9 cellular contexts compared by ENCODE assay signal in genomic region chr14:24139272-24139934, GRCh38. TPM values are rescaled to one million over a fixed set of nuclear protein-coding genes. Genes with fewer than 3 reads are reported as not detected.
A peak's percentile ranks its signal among the peaks of the same experiment; 100 is the strongest.
DNase-seq lines count a peak whose midpoint lies in the region; ATAC-seq and TF ChIP-seq lines count a peak whose summit lies in the region.
"Had no signal": no experiment of that assay in that cellular context is flagged by ENCODE, and none has a peak within 500 bp of the region (broad histone marks: within the 10 kb centered on the region; RNA-seq: fewer than 3 reads in every experiment).

No MANE protein-coding gene starts in this region.

- peak overlapping the region; percentile 23 for H3K27ac ChIP-seq in subcutaneous abdominal adipose tissue (ENCODE audit: low read depth, low read length)

- no peaks in the 10 kb centered on the region for H3K9me3 ChIP-seq in subcutaneous abdominal adipose tissue (ENCODE audit: control insufficient read depth in 5 of 5, low read length in 5 of 5)
- H3K9me3 ChIP-seq: body of pancreas had no signal

- POLR2A ChIA-PET in T-cell (lab: Charles Lee): interaction anchor here in 1 of 2 donors (0.5 kb wide), 1 partner anchor 50 kb away, joined by 3 read pairs; no protein-coding TSS in a partner anchor

- no peaks in the 10 kb centered on the region for H3K27me3 Mint-ChIP-seq in T-cell

- peaks cover 3 to 51% (median 36%) of the 10 kb centered on the region in 5 donors for H3K4me1 ChIP-seq in subcutaneous abdominal adipose tissue (ENCODE audit: control insufficient read depth in 5 of 5, insufficient read depth in 5 of 5, low read length in 5 of 5)

- H3K4me3 Mint-ChIP-seq in T-cell: peak overlapping the region; percentile 62 to 97 (median 70)

- no peak overlapping the region for H3K9ac ChIP-seq in subcutaneous abdominal adipose tissue (ENCODE audit: low read length in 5 of 5)

- ATAC-seq in T-cell (replicated peaks in 1 of 4): no peak
- ATAC-seq in HG03159 (IDR thresholded peaks at IDR 0.05; ENCODE audit: unreplicated experiment): no peak
- ATAC-seq: body of pancreas had no signal

- CTCF ChIA-PET in T-cell (lab: Charles Lee): no interaction called here

- H3K36me3 ChIP-seq in subcutaneous abdominal adipose tissue (ENCODE audit: control insufficient read depth in 5 of 5, insufficient read depth in 5 of 5, low read length in 5 of 5): peaks cover 0 to 35% (median 24%) of the 10 kb centered on the region in 5 donors

- no peaks in the 10 kb centered on the region for H3K27me3 ChIP-seq in subcutaneous abdominal adipose tissue (ENCODE audit: control insufficient read depth in 5 of 5, insufficient read depth in 4 of 5, low read length in 5 of 5)
- H3K27me3 ChIP-seq: body of pancreas had no signal

- peaks cover 30% of the 10 kb centered on the region for H3K36me3 Mint-ChIP-seq in T-cell

- TF ChIP-seq CTCF in foreskin fibroblast (IDR thresholded peaks at IDR 0.05; ENCODE audit: low read depth, low read length): no peak

- H3K27ac Mint-ChIP-seq in T-cell: peak overlapping the region; percentile 57 to 70

- DNase-seq in activated naive CD4-positive, alpha-beta T cell treated with Interleukin-2 at 50 U/mL for 16 hours: peak; percentile 32
- no peak for DNase-seq in activated naive CD4-positive, alpha-beta T cell treated with anti-CD3 and anti-CD28 coated beads, Interleukin-2, amount 50 U/mL, for 16 hours
- DNase-seq in T-cell: no peak
- no peak for DNase-seq in foreskin fibroblast
- DNase-seq in EL: no peak
- no peak for DNase-seq in DMS79 (lab: John Stamatoyannopoulos, UW)

- H3K4me3 ChIP-seq in foreskin fibroblast (ENCODE audit: low read depth in 1 of 2, low read length in 2 of 2) (peak overlapping the region; percentile 84 to 94), subcutaneous abdominal adipose tissue (ENCODE audit: low read depth in 1 of 5, low read length in 5 of 5) (no peak overlapping the region)

- H3K9me3 Mint-ChIP-seq in T-cell: no peaks in the 10 kb centered on the region

- H3K4me1 Mint-ChIP-seq in T-cell: peaks cover 68 to 74% (median 72%) of the 10 kb centered on the region in 3 donors

RNA-seq across cellular contexts. Expression of gene EMC9, which starts 2.0 kb away (rescaled TPM):
- total RNA-seq in T-cell: 10 to 100 TPM in 3 of 5 donors, 1 to 10 TPM in 2; 9.3 to 29.8 (median 20.8) TPM

RNA-seq across cellular contexts. Expression of gene PSME1, which starts 3.4 kb away (rescaled TPM):
- 100 to 1,000 TPM; 221 to 291 (median 259) TPM for total RNA-seq in T-cell

RNA-seq across cellular contexts. Expression of gene PSME2, which starts 7.0 kb away (rescaled TPM):
- total RNA-seq in T-cell: 100 to 1,000 TPM; 130 to 192 (median 159) TPM

RNA-seq across cellular contexts. Expression of gene RNF31, which starts 7.9 kb away (rescaled TPM):
- 100 to 1,000 TPM in 3 of 5 donors, 10 to 100 TPM in 2; 67.7 to 131 (median 100) TPM for total RNA-seq in T-cell

RNA-seq across cellular contexts. Expression of gene FITM1, which starts 8.9 kb away (rescaled TPM):
- 1 to 10 TPM; 2.5 to 3.5 (median 3.2) TPM for total RNA-seq in T-cell

Comparison
In these comparisons a context has a peak if more than half of its experiments do, and no peak if none do; other contexts are left out.
1. H3K4me3 ChIP-seq: peak in foreskin fibroblast (2 of 2); none in subcutaneous abdominal adipose tissue (0 of 5).